In genomic region chr6:124867126-124867525, GRCh38 we compare ENCODE assay signal across 36 cellular contexts.
"Had no signal": no experiment of that assay in that cellular context is flagged by ENCODE, and none has a peak within 500 bp of the region (broad histone marks: within the 10 kb centered on the region; RNA-seq: fewer than 3 reads in every experiment).

No MANE protein-coding gene starts in this region.

- FAIRE-seq: K562 had no signal

- ATAC-seq: activated CD8-positive, alpha-beta memory T cell treated with anti-CD3 and anti-CD28 coated beads, Interleukin-2, amount 10 ng/mL, durations not matched to agents 7 days and 5 days; K562; PC-3; Right ventricle myocardium inferior had no signal

- H3K27ac ChIP-seq: brain microvascular endothelial cell, Peyer's patch, VCaP had no signal

- DNase-seq: activated B cell treated with CpG ODN at 0.5 μM for 24 hours; activated CD4-positive, alpha-beta memory T cell treated with anti-CD3 and anti-CD28 coated beads, Interleukin-2, amount 10 ng/mL, durations not matched to agents 7 days and 5 days; activated CD4-positive, alpha-beta T cell treated with anti-CD3 and anti-CD28 coated beads for 1 hour; activated CD4-positive, alpha-beta T cell treated with anti-CD3 and anti-CD28 coated beads for 48 hours; activated CD8-positive, alpha-beta memory T cell treated with anti-CD3 and anti-CD28 coated beads for 24 hours; activated CD8-positive, alpha-beta memory T cell treated with anti-CD3 and anti-CD28 coated beads, Interleukin-2, amount 10 ng/mL, durations not matched to agents 7 days and 5 days; activated CD8-positive, alpha-beta memory T cell treated with anti-CD3 and anti-CD28 coated beads, Interleukin-2, amount 50 U/mL, for 48 hours; activated effector memory CD4-positive, alpha-beta T cell treated with anti-CD3 and anti-CD28 coated beads, Interleukin-2, amount 50 U/mL, for 16 hours; activated naive CD4-positive, alpha-beta T cell; activated naive CD4-positive, alpha-beta T cell treated with anti-CD3 and anti-CD28 coated beads, Interleukin-2, amount 50 U/mL, for 16 hours; activated naive CD8-positive, alpha-beta T cell treated with anti-CD3 and anti-CD28 coated beads for 36 hours; activated T-cell treated with anti-CD3 and anti-CD28 coated beads, Interleukin-2, amount 50 U/mL, for 48 hours; amniotic stem cell; aorta; brain microvascular endothelial cell; central memory CD4-positive, alpha-beta T cell; NCI-H1092 treated with DMSO at 0.1 percent for 48 hours; NCI-H1436; NCI-H187; NCI-H2029 treated with DMSO at 0.1 percent for 48 hours; NCI-H226; NCI-H446 treated with DMSO at 0.1 percent for 48 hours; NCI-H524; NCI-H82; NK-92 treated with Interleukin-12 subunit alpha and Interleukin-12 subunit beta, amount 100 ng/mL, for 24 hours; PC-3; Peyer's patch; RPMI8226; SIG-M5; SW 1271; T-helper 1 cell; T-helper 2 cell; T-helper 9 cell had no signal

- H3K4me1 ChIP-seq: Peyer's patch had no signal

- H3K4me3 ChIP-seq: K562, Peyer's patch had no signal

- H3K9me3 ChIP-seq: Peyer's patch had no signal

- H3K27me3 ChIP-seq: brain microvascular endothelial cell, Peyer's patch had no signal

- H3K36me3 ChIP-seq: brain microvascular endothelial cell, Peyer's patch had no signal
